Comparison of ENCODE assay signal across 20 cellular contexts in genomic region chr2:54770676-54771075, GRCh38. TPM values are rescaled to one million over a fixed set of nuclear protein-coding genes. Genes with fewer than 3 reads are reported as not detected.
DNase-seq lines count a peak whose midpoint lies in the region; ATAC-seq, FAIRE-seq and TF ChIP-seq lines count a peak whose summit lies in the region.
"Had no signal": no experiment of that assay in that cellular context is flagged by ENCODE, and none has a peak within 500 bp of the region (broad histone marks: within the 10 kb centered on the region; RNA-seq: fewer than 3 reads in every experiment).

No MANE protein-coding gene starts in this region.

- peak overlapping the region; percentile 89 for H3K27ac ChIP-seq in RWPE2 (ENCODE audit: poor library complexity, severe bottlenecking)
- H3K27ac ChIP-seq in foreskin keratinocyte, result peak overlapping the region; percentile 39
- H3K27ac ChIP-seq: KMS-11 had no signal

- FAIRE-seq in HTR-8/SVneo (lab: Jason Lieb, UNC) (peak; percentile 73), urothelium cell line (lab: Jason Lieb, UNC) (peak; percentile 66)
- FAIRE-seq: D721Med had no signal

- H3K36me3 ChIP-seq in RWPE2 (ENCODE audit: low read depth), result no peaks in the 10 kb centered on the region
- H3K36me3 ChIP-seq: MG63 had no signal

- H3K4me3 ChIP-seq in RWPE2 (ENCODE audit: severe bottlenecking), result no peak overlapping the region
- H3K4me3 ChIP-seq: GM23338, MG63 had no signal

- peaks cover 4% of the 10 kb centered on the region for H3K9me3 ChIP-seq in RWPE2 (ENCODE audit: severe bottlenecking)

- ATAC-seq in RWPE2 (ENCODE audit: low read depth), result no peak
- ATAC-seq in foreskin keratinocyte, result no peak
- no peak for ATAC-seq in GM18502 (IDR thresholded peaks at IDR 0.05; ENCODE audit: poor library complexity, unreplicated experiment)
- ATAC-seq in HG02623 (IDR thresholded peaks at IDR 0.05; ENCODE audit: unreplicated experiment), result no peak
- ATAC-seq: GM23338, T-cell had no signal

- H3K4me1 ChIP-seq in RWPE2 (ENCODE audit: insufficient read depth, poor library complexity, severe bottlenecking) (peaks cover 41% of the 10 kb centered on the region), foreskin keratinocyte (peaks cover 46% of the 10 kb centered on the region)

- no peaks in the 10 kb centered on the region for H3K27me3 ChIP-seq in RWPE2 (ENCODE audit: insufficient read depth, poor library complexity, severe bottlenecking)
- H3K27me3 ChIP-seq in foreskin keratinocyte, result no peaks in the 10 kb centered on the region
- H3K27me3 ChIP-seq: MG63 had no signal

- no peak for DNase-seq in HTR-8/SVneo (ENCODE audit: insufficient read length, low spot score)
- no peak for DNase-seq in RWPE2 (ENCODE audit: low spot score)
- DNase-seq in foreskin keratinocyte, result no peak
- no peak for DNase-seq in urothelium cell line (ENCODE audit: low spot score)
- DNase-seq in NCI-H2196 (lab: John Stamatoyannopoulos, UW; ENCODE audit: unreplicated experiment), result no peak
- DNase-seq: ACHN; C1 segment of cervical spinal cord; CD8-positive, alpha-beta memory T cell; MG63; NCI-H1092 treated with DMSO at 0.1 percent for 48 hours; NCI-H2081; NCI-H2171 treated with DMSO at 0.1 percent for 48 hours; NCI-H446 treated with DMSO at 0.1 percent for 48 hours; SHP77; T-cell had no signal

- no peak for TF ChIP-seq CTCF in RWPE2 (IDR thresholded peaks at IDR 0.05; ENCODE audit: poor library complexity, severe bottlenecking)
- no peak for TF ChIP-seq CTCF in foreskin keratinocyte (conservative IDR thresholded peaks at IDR 0.05)

RNA-seq across cellular contexts. Expression of gene EML6, which starts 47.2 kb away (rescaled TPM):
- 0.61 and 0.63 TPM in 2 replicates for total RNA-seq in foreskin keratinocyte
- polyA plus RNA-seq in foreskin keratinocyte, result 0.16 and 0.36 TPM in 2 replicates
